Comparison of ENCODE assay signal across 1 cellular context in the genomic region with DNA sequence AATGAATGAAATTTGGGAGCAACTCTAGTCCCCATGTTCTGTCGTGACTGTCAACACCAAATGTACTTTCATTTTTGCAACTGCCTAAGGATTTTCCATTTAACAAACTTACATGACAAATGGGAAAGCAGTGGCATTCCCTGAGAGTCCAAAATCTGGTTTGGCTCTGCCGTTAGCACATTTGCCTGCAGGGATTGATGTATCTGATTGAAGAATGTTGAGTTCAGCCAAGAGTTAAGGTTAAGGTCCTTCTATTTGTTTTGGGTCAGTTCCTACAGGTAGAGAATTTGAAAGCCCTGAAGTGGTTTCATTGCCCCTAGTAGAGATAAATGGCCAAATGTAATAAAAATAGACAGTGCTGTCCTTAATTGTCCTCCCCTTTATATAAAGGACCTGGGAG.
TF ChIP-seq lines count a peak whose summit lies in the region.

No MANE protein-coding gene starts in this region.

TF ChIP-seq in WTC11, 78 proteins besides CTCF, POLR2A, EP300 and RAD21 (continued from another document):
- TF ChIP-seq, protein P1, sequence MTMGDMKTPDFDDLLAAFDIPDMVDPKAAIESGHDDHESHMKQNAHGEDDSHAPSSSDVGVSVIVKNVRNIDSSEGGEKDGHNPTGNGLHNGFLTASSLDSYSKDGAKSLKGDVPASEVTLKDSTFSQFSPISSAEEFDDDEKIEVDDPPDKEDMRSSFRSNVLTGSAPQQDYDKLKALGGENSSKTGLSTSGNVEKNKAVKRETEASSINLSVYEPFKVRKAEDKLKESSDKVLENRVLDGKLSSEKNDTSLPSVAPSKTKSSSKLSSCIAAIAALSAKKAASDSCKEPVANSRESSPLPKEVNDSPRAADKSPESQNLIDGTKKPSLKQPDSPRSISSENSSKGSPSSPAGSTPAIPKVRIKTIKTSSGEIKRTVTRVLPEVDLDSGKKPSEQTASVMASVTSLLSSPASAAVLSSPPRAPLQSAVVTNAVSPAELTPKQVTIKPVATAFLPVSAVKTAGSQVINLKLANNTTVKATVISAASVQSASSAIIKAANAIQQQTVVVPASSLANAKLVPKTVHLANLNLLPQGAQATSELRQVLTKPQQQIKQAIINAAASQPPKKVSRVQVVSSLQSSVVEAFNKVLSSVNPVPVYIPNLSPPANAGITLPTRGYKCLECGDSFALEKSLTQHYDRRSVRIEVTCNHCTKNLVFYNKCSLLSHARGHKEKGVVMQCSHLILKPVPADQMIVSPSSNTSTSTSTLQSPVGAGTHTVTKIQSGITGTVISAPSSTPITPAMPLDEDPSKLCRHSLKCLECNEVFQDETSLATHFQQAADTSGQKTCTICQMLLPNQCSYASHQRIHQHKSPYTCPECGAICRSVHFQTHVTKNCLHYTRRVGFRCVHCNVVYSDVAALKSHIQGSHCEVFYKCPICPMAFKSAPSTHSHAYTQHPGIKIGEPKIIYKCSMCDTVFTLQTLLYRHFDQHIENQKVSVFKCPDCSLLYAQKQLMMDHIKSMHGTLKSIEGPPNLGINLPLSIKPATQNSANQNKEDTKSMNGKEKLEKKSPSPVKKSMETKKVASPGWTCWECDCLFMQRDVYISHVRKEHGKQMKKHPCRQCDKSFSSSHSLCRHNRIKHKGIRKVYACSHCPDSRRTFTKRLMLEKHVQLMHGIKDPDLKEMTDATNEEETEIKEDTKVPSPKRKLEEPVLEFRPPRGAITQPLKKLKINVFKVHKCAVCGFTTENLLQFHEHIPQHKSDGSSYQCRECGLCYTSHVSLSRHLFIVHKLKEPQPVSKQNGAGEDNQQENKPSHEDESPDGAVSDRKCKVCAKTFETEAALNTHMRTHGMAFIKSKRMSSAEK (CRISPR knock-in tag; IDR thresholded peaks at IDR 0.05; ENCODE audit: borderline replicate concordance): no peak
- TF ChIP-seq MXD4 (CRISPR knock-in tag; IDR thresholded peaks at IDR 0.05; ENCODE audit: borderline replicate concordance) (no peak), HMGA2 (CRISPR knock-in tag; IDR thresholded peaks at IDR 0.05) (no peak), GRHL2 (CRISPR knock-in tag; IDR thresholded peaks at IDR 0.05; ENCODE audit: insufficient replicate concordance, severe bottlenecking) (no peak), ZBTB21 (CRISPR knock-in tag; IDR thresholded peaks at IDR 0.05; ENCODE audit: borderline replicate concordance) (no peak), PREB (CRISPR knock-in tag; IDR thresholded peaks at IDR 0.05; ENCODE audit: borderline replicate concordance) (no peak), OVOL2 (CRISPR knock-in tag; IDR thresholded peaks at IDR 0.05; ENCODE audit: borderline replicate concordance) (no peak), ETV6 (CRISPR knock-in tag; IDR thresholded peaks at IDR 0.05) (no peak), TEAD1 (CRISPR knock-in tag; IDR thresholded peaks at IDR 0.05) (no peak), ATF6 (CRISPR knock-in tag; IDR thresholded peaks at IDR 0.05) (no peak), CBFB (CRISPR knock-in tag; IDR thresholded peaks at IDR 0.05; ENCODE audit: low read depth) (no peak)
- TF ChIP-seq, protein P2, sequence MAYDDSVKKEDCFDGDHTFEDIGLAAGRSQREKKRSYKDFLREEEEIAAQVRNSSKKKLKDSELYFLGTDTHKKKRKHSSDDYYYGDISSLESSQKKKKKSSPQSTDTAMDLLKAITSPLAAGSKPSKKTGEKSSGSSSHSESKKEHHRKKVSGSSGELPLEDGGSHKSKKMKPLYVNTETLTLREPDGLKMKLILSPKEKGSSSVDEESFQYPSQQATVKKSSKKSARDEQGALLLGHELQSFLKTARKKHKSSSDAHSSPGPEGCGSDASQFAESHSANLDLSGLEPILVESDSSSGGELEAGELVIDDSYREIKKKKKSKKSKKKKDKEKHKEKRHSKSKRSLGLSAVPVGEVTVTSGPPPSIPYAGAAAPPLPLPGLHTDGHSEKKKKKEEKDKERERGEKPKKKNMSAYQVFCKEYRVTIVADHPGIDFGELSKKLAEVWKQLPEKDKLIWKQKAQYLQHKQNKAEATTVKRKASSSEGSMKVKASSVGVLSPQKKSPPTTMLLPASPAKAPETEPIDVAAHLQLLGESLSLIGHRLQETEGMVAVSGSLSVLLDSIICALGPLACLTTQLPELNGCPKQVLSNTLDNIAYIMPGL (CRISPR knock-in tag; IDR thresholded peaks at IDR 0.05): no peak
TF ChIP-seq in WTC11: peak in this region for 0.
